8 cellular contexts compared by ENCODE assay signal in the genomic region with DNA sequence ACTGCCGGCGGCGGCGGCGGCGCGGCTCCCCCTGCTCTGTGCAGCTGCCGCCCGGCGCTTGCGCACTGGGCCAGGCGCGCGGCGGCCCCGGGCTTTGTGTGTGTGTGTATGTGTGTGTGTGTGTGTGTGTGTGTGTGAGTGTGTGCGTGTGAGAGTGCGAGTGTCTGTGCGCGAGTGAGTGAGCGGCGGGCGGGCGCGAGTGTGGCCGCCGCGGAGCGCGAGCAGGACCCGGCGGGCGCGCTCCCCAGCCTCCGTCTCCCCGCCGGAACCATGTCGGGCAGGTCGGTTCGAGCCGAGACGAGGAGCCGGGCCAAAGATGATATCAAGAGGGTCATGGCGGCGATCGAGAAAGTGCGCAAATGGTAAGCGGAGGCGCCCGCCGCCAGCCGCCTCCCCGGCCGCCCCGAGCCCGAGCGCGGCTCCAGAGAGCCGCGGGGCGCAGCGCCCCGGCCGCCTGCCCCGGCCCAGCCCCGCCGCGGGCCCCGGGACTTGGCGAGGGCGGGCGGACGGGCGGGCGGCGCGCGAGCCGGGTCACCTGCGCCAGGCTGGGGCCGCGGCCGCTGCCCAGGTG. TPM values are rescaled to one million over a fixed set of nuclear protein-coding genes. Genes with fewer than 3 reads are reported as not detected.
DNase-seq lines count a peak whose midpoint lies in the region; ATAC-seq, FAIRE-seq and TF ChIP-seq lines count a peak whose summit lies in the region.

TSS of gene BCL7A (plus strand) at position 63 of the 571 bp plus-strand sequence. CDS start at position 271, 208 bp downstream.

- no peaks in the 10 kb centered on the region for H3K9me3 Mint-ChIP-seq in activated naive CD8-positive, alpha-beta T cell treated with anti-CD3 and anti-CD28 coated beads, Interleukin-2, amount 50 U/mL, for 24 hours

- H3K27ac Mint-ChIP-seq in activated naive CD8-positive, alpha-beta T cell treated with anti-CD3 and anti-CD28 coated beads, Interleukin-2, amount 50 U/mL, for 24 hours, result peak within 1 kb of the TSS; percentile 67

- no peaks in the 10 kb centered on the region for H3K36me3 Mint-ChIP-seq in activated naive CD8-positive, alpha-beta T cell treated with anti-CD3 and anti-CD28 coated beads, Interleukin-2, amount 50 U/mL, for 24 hours (ENCODE audit: low read depth)

- DNase-seq in EH (ENCODE audit: low read depth) (peak; percentile 75), SJCRH30 (peak; percentile 59 to 69), cardiac septum (ENCODE audit: low spot score) (no peak), pancreas (peak; percentile 73 to 92 (median 80))
- DNase-seq in Jurkat, Clone E6-1 (ENCODE audit: low read depth, low spot score), result peak; percentile 63
- peak; percentile 56 for DNase-seq in activated naive CD8-positive, alpha-beta T cell treated with anti-CD3 and anti-CD28 coated beads, Interleukin-2, amount 50 U/mL, for 24 hours

- H3K9me3 ChIP-seq in SJCRH30 (replicated peaks), result no peaks in the 10 kb centered on the region
- no peaks in the 10 kb centered on the region for H3K9me3 ChIP-seq in pancreas

- H3K36me3 ChIP-seq in SJCRH30 (no peaks in the 10 kb centered on the region), pancreas (no peaks in the 10 kb centered on the region), urinary bladder (ENCODE audit: insufficient read depth) (no peaks in the 10 kb centered on the region)

- no peak for TF ChIP-seq CTCF in pancreas (IDR thresholded peaks at IDR 0.05)

- ATAC-seq in activated naive CD8-positive, alpha-beta T cell treated with anti-CD3 and anti-CD28 coated beads, Interleukin-2, amount 50 U/mL, for 24 hours, result peak; percentile 85
- ATAC-seq in pancreas, result peak; percentile 49 to 78 (median 69)
- no peak for ATAC-seq in GM19395 (IDR thresholded peaks at IDR 0.05; ENCODE audit: unreplicated experiment)

- no peaks in the 10 kb centered on the region for H3K4me1 ChIP-seq in SJCRH30
- H3K4me1 ChIP-seq in pancreas, result peaks cover 10 to 14% (median 12%) of the 10 kb centered on the region in 3 donors
- H3K4me1 ChIP-seq in urinary bladder (ENCODE audit: insufficient read depth), result no peaks in the 10 kb centered on the region

- no peak for FAIRE-seq in pancreas (lab: Jason Lieb, UNC)

- H3K27me3 ChIP-seq in SJCRH30 (no peaks in the 10 kb centered on the region), pancreas (no peaks in the 10 kb centered on the region)

- H3K27me3 Mint-ChIP-seq in activated naive CD8-positive, alpha-beta T cell treated with anti-CD3 and anti-CD28 coated beads, Interleukin-2, amount 50 U/mL, for 24 hours, result peaks cover 21% of the 10 kb centered on the region

- 0% methylated on average over 23 to 83 of the region's 83 CpGs for WGBS in pancreas, 2 donors
- under 1% methylated on average over 83 of the region's 83 CpGs for WGBS in urinary bladder

- H3K27ac ChIP-seq in SJCRH30, result peak within 1 kb of the TSS; percentile 75
- peak within 1 kb of the TSS; percentile 87 to 96 (median 90) for H3K27ac ChIP-seq in pancreas
- H3K27ac ChIP-seq in urinary bladder (ENCODE audit: low read depth), result peak within 1 kb of the TSS; percentile 90

- H3K4me3 Mint-ChIP-seq in activated naive CD8-positive, alpha-beta T cell treated with anti-CD3 and anti-CD28 coated beads, Interleukin-2, amount 50 U/mL, for 24 hours, result peak within 1 kb of the TSS; percentile 80

- peak within 1 kb of the TSS; percentile 77 for H3K4me3 ChIP-seq in Jurkat, Clone E6-1 (ENCODE audit: low read length)
- H3K4me3 ChIP-seq in SJCRH30, result peak within 1 kb of the TSS; percentile 97
- peak within 1 kb of the TSS; percentile 44 to 77 (median 67) for H3K4me3 ChIP-seq in pancreas
- H3K4me3 ChIP-seq in urinary bladder (ENCODE audit: low read depth, low read length), result peak within 1 kb of the TSS; percentile 96

- intact Hi-C loops in cardiac septum (cut with DNase I), result loop anchor here (5.0 to 10.0 kb wide), 3 partner anchors 55 to 227 kb away; partner anchors contain the start of genes CFAP251 and RHOF
- intact Hi-C loops in pancreas (cut with DNase I), result no loop called here

- peaks cover 17% of the 10 kb centered on the region for H3K4me1 Mint-ChIP-seq in activated naive CD8-positive, alpha-beta T cell treated with anti-CD3 and anti-CD28 coated beads, Interleukin-2, amount 50 U/mL, for 24 hours

RNA-seq across cellular contexts. Expression of gene BCL7A, which starts in this region (rescaled TPM):
- 36.1 TPM for polyA plus RNA-seq in Jurkat, Clone E6-1 (2012; ENCODE audit: insufficient read depth, insufficient read length)
- 11.1 and 14.4 TPM in 2 replicates for total RNA-seq in SJCRH30 (2014; rRNA removed; shearing (Covaris generic))
- total RNA-seq in cardiac septum (18.2 TPM), pancreas (10 to 100 TPM in 3 of 6 donors, 1 to 10 TPM in 3; 8.3 to 13.4 (median 10.5) TPM), urinary bladder (7.8 TPM)
- polyA plus RNA-seq in pancreas (1 to 10 TPM; 6.9 to 8.3 TPM), urinary bladder (9.1 TPM)
